8 cellular contexts compared by ENCODE assay signal in the genomic region with DNA sequence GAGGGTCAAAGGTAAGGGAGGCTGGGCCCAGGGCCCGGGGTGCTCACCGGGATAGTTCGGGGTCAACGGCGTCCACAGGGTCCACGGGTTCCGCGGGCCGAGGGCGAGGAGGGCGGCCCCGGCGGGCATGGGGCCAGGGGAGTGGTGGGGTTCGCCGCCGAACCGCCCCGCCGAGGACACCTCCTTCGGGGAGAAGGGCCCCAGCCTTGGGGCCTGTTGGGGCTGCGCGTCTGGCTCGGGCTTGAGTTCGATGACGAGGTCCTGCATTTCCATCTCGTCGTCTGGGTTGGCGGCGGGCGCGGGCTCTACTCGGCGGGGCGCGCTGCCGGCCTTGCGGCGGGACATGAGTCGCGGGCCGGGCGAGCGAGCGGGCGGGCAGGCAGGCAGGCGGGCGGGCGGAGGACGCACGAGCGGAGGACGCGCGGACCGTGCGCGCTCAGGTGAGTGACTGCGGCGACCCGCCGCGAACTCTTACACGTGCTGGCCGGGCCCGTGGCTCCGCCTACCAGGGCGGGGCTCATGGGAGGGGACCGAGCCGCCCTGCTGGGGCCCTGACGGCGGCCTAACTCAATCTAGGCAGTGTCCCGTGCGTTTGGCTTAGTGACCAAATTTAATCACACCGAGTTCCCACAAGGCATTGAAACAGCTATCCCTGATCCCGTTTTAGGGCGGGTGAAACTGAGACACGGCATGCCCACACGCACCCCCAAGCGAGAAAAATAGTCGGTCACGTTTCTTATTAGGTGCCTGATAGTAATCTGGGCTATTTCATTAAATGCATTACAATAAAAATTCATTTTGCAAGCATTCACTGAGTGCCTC. TPM values are rescaled to one million over a fixed set of nuclear protein-coding genes. Genes with fewer than 3 reads are reported as not detected.
A peak's percentile ranks its signal among the peaks of the same experiment; 100 is the strongest.
DNase-seq lines count a peak whose midpoint lies in the region; ATAC-seq and TF ChIP-seq lines count a peak whose summit lies in the region.

Gene ZNF296 (minus strand): TSS at position 450 of the 822 bp plus-strand sequence. CDS start 105 bp downstream, at position 345.

- H3K9ac ChIP-seq in mucosa of rectum (ENCODE audit: low read depth in 1 of 2, low read length in 2 of 2): peak within 1 kb of the TSS; percentile 79 to 83

- ATAC-seq in HG02981 (IDR thresholded peaks at IDR 0.05; ENCODE audit: unreplicated experiment): peak; percentile 40

- H3K27me3 Mint-ChIP-seq in endothelial cell (ENCODE audit: unreplicated experiment): peaks cover 13% of the 10 kb centered on the region

- H3K27me3 ChIP-seq in mucosa of rectum (ENCODE audit: control insufficient read depth in 2 of 2, insufficient read depth in 2 of 2, low read length in 2 of 2): no peaks in the 10 kb centered on the region

- peak within 1 kb of the TSS; percentile 71 for H3K27ac Mint-ChIP-seq in endothelial cell (ENCODE audit: unreplicated experiment)

- peaks cover 10 to 12% of the 10 kb centered on the region in 2 donors for H3K36me3 ChIP-seq in mucosa of rectum (ENCODE audit: control insufficient read depth in 2 of 2, insufficient read depth in 2 of 2, low read length in 2 of 2)

- TF ChIP-seq CTCF in endothelial cell (IDR thresholded peaks at IDR 0.05; ENCODE audit: unreplicated experiment): no peak

- H3K4me3 Mint-ChIP-seq in endothelial cell (ENCODE audit: unreplicated experiment): peak within 1 kb of the TSS; percentile 59

- H3K9me3 ChIP-seq in mucosa of rectum (ENCODE audit: control insufficient read depth in 2 of 2, low read length in 2 of 2): no peaks in the 10 kb centered on the region

- peak within 1 kb of the TSS; percentile 94 to 95 for H3K27ac ChIP-seq in mucosa of rectum (ENCODE audit: low read depth in 2 of 2, low read length in 2 of 2)

- H3K9me3 Mint-ChIP-seq in endothelial cell (ENCODE audit: unreplicated experiment): no peaks in the 10 kb centered on the region

- no peaks in the 10 kb centered on the region for H3K36me3 Mint-ChIP-seq in endothelial cell (ENCODE audit: low read depth, unreplicated experiment)

- H3K4me3 ChIP-seq in mucosa of rectum (ENCODE audit: low read length in 2 of 2): peak within 1 kb of the TSS; percentile 77 to 87

- peak; percentile 73 for DNase-seq in NK-92 treated with Interleukin-12 subunit alpha and Interleukin-12 subunit beta, amount 100 ng/mL, for 24 hours (lab: John Stamatoyannopoulos, UW)
- DNase-seq in NK-92 (lab: John Stamatoyannopoulos, UW; ENCODE audit: unreplicated experiment) (no peak), NCI-H526 treated with DMSO at 0.1 percent for 48 hours (lab: John Stamatoyannopoulos, UW) (peak; percentile 64), endothelial cell (ENCODE audit: low spot score) (peak; percentile 47)
- peak; percentile 30 to 65 for DNase-seq in activated CD8-positive, alpha-beta memory T cell treated with anti-CD3 and anti-CD28 coated beads for 1 hour (ENCODE audit: extremely low read depth in 1 of 2, low read depth in 1 of 2)
- peak; percentile 72 to 77 for DNase-seq in stimulated activated CD8-positive, alpha-beta memory T cell treated with anti-CD3 and anti-CD28 coated beads, Interleukin-7, amount 100 ng/mL, for 48 hours (ENCODE audit: extremely low read depth in 1 of 2, low read depth in 1 of 2)

- H3K4me1 Mint-ChIP-seq in endothelial cell (ENCODE audit: unreplicated experiment): peaks cover 8% of the 10 kb centered on the region

- peaks cover 36 to 39% of the 10 kb centered on the region in 2 donors for H3K4me1 ChIP-seq in mucosa of rectum (ENCODE audit: control insufficient read depth in 2 of 2, insufficient read depth in 2 of 2, low read length in 2 of 2)

RNA-seq across cellular contexts. Expression of gene ZNF296, which starts in this region (rescaled TPM):
- total RNA-seq in endothelial cell (ENCODE audit: unreplicated experiment): 0.54 TPM

Comparison
In these comparisons a context has a peak if more than half of its experiments do, and no peak if none do; other contexts are left out.
1. Peak in DNase-seq in endothelial cell; RNA of the gene not detected or under 1 TPM.